9 cellular contexts compared by ENCODE assay signal in genomic region chr10:90138844-90139243, GRCh38.
DNase-seq lines count a peak whose midpoint lies in the region; ATAC-seq, FAIRE-seq and TF ChIP-seq lines count a peak whose summit lies in the region.
"Had no signal": no experiment of that assay in that cellular context is flagged by ENCODE, and none has a peak within 500 bp of the region (broad histone marks: within the 10 kb centered on the region; RNA-seq: fewer than 3 reads in every experiment).

No MANE protein-coding gene starts in this region.

- no peak overlapping the region for H3K4me3 ChIP-seq in bronchial epithelial cell (ENCODE audit: low read depth, low read length)

- no peak overlapping the region for H3K4me3 Mint-ChIP-seq in naive B cell
- H3K4me3 Mint-ChIP-seq: activated T-helper 17 cell treated with anti-CD3 and anti-CD28 coated beads, Interleukin-2, amount 50 U/mL, for 72 hours had no signal

- DNase-seq in NCI-H1694 (lab: John Stamatoyannopoulos, UW) (peak; percentile 6), NCI-H1694 treated with DMSO at 0.1 percent for 48 hours (lab: John Stamatoyannopoulos, UW) (no peak), bronchial epithelial cell (ENCODE audit: low read depth) (peak; percentile 37), naive B cell (peak; percentile 9), NCI-H1048 (lab: John Stamatoyannopoulos, UW) (no peak), OCI-M2 (lab: John Stamatoyannopoulos, UW; ENCODE audit: unreplicated experiment) (no peak)
- no peak for DNase-seq in effector CD4-positive, alpha-beta T cell

- no peaks in the 10 kb centered on the region for H3K36me3 ChIP-seq in bronchial epithelial cell (ENCODE audit: control insufficient read depth, insufficient read depth, low read length)

- H3K36me3 Mint-ChIP-seq in naive B cell = peaks cover 25 to 51% of the 10 kb centered on the region in 2 donors

- H3K4me1 Mint-ChIP-seq in naive B cell = no peaks in the 10 kb centered on the region
- H3K4me1 Mint-ChIP-seq: activated T-helper 17 cell treated with anti-CD3 and anti-CD28 coated beads, Interleukin-2, amount 50 U/mL, for 72 hours had no signal

- H3K27ac Mint-ChIP-seq in naive B cell = no peak overlapping the region
- H3K27ac Mint-ChIP-seq: activated T-helper 17 cell treated with anti-CD3 and anti-CD28 coated beads, Interleukin-2, amount 50 U/mL, for 72 hours had no signal

- no peaks in the 10 kb centered on the region for H3K27me3 ChIP-seq in bronchial epithelial cell (ENCODE audit: control insufficient read depth, insufficient read depth, low read length)

- H3K9me3 Mint-ChIP-seq in naive B cell = peaks cover 10 to 76% (median 54%) of the 10 kb centered on the region in 7 donors

- FAIRE-seq in bronchial epithelial cell (lab: Jason Lieb, UNC) = no peak

- H3K27me3 Mint-ChIP-seq in naive B cell = no peaks in the 10 kb centered on the region

- TF ChIP-seq CTCF in LNCAP (IDR thresholded peaks at IDR 0.05) = peak; percentile 53
- peak; percentile 44 for TF ChIP-seq CTCF in bronchial epithelial cell (IDR thresholded peaks at IDR 0.05; ENCODE audit: insufficient read depth, low read length, severe bottlenecking)

- no peak for ATAC-seq in naive B cell (ENCODE audit: low read depth in 2 of 2)
- ATAC-seq: activated T-helper 17 cell treated with anti-CD3 and anti-CD28 coated beads, Interleukin-2, amount 50 U/mL, for 72 hours had no signal

Comparison
In these comparisons a context has a peak if more than half of its experiments do, and no peak if none do; other contexts are left out.
1. DNase-seq: peak in NCI-H1694 (single experiment), bronchial epithelial cell (single experiment) and naive B cell (single experiment); none in NCI-H1694 treated with DMSO at 0.1 percent for 48 hours (single experiment), NCI-H1048 (single experiment), OCI-M2 (single experiment) and effector CD4-positive, alpha-beta T cell (single experiment).